Comparison of ENCODE assay signal across 1 cellular context in the genomic region with DNA sequence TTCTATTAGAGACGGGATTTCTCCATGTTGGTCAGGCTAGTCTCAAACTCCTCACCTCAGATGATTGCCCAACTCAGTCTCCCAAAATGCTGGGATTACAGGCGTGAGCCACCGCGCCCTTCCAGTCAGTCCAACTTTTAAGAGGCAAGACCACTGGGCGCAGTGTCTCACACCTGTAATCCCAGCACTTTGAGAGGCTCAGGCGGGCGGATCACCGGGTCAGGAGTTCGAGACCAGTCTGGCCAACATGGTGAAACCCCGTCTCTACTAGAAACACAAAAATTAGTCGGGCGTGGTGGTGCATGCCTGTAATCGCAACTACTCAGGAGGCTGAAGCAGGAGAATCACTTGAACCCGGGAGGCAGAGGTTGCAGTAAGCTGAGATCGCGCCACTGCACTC.
TF ChIP-seq lines count a peak whose summit lies in the region.

No MANE protein-coding gene starts in this region.

TF ChIP-seq in K562, 482 proteins besides CTCF, POLR2A, EP300 and RAD21:
- TF ChIP-seq CEBPB (tag; IDR thresholded peaks at IDR 0.05), result peak; percentile 14; the same call in 1 of the 2 replicates
